8 cellular contexts compared by ENCODE assay signal in the genomic region with DNA sequence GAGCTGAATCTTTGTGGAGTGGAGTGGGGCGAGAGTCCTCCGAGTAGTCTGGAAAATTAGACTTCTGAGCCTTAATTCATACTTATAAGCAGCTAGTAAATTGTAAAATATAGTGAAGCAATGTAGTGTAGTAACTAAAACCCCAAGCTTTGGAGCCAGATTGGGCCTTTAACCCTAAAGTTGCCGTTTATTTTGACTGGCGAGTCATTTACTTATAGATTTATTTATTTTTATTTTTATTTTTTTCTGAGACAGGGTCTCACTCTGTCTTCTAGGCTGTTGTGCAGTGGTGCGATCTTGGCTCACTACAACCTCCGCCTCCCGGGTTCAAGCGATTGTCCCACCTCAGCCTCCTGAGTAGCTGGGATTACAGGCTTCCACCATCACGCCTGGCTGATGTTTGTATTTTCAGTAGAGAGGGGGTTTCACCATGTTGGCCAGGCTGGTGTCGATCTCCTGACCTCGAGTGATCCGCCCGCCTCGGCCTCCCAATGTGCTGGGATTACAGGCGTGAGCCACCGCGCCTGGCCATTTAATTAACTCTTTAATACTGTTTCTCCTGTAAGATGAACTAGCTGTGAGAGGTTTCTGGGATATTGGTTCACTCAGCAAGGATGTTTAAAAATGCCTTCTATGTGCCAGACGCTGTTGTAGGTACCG. TPM values are rescaled to one million over a fixed set of nuclear protein-coding genes. Genes with fewer than 3 reads are reported as not detected.
DNase-seq lines count a peak whose midpoint lies in the region; ATAC-seq, FAIRE-seq and TF ChIP-seq lines count a peak whose summit lies in the region.

No MANE protein-coding gene starts in this region.

- 63% methylated on average over 19 of the region's 19 CpGs for WGBS in A549 (ENCODE audit: missing lambda C conversion rate)

- FAIRE-seq in A549 (lab: Jason Lieb, UNC), result no peak

- TF ChIP-seq CTCF in A549 (IDR thresholded peaks at IDR 0.05), result no peak

- no peak for TF ChIP-seq EP300 in A549 (IDR thresholded peaks at IDR 0.05)

- H3K4me3 ChIP-seq in A549 (peak overlapping the region; percentile 82), muscle layer of duodenum (ENCODE audit: low read depth in 1 of 2, low read length in 2 of 2) (peak overlapping the region; percentile 82 to 96)
- peak overlapping the region; percentile 99 for H3K4me3 ChIP-seq in Jurkat, Clone E6-1 (ENCODE audit: low read length)

- H3K36me3 ChIP-seq in muscle layer of duodenum (ENCODE audit: control insufficient read depth in 1 of 2, insufficient read depth in 2 of 2, low read length in 2 of 2), result peaks cover 22 to 27% of the 10 kb centered on the region in 2 donors

- TF ChIP-seq POLR2A in A549 (IDR thresholded peaks at IDR 0.05; ENCODE audit: low read length), result peak; percentile 45; the same call in 1 of the 2 replicates

- ATAC-seq in A549, result no peak
- ATAC-seq in HG03460 (IDR thresholded peaks at IDR 0.05; ENCODE audit: unreplicated experiment), result no peak

- peak overlapping the region; percentile 78 for H3K4me2 ChIP-seq in A549

- POLR2A ChIA-PET in A549 (lab: Yijun Ruan, JAX), result interaction anchor here (0.6 to 0.7 kb wide), 4 partner anchors 114 to 1983 kb away, joined by 3 to 12 read pairs (median 4); no protein-coding TSS in a partner anchor

- no peaks in the 10 kb centered on the region for H3K27me3 ChIP-seq in muscle layer of duodenum (ENCODE audit: low read depth, low read length)

- H3K9me3 ChIP-seq in A549, result no peaks in the 10 kb centered on the region
- H3K9me3 ChIP-seq in muscle layer of duodenum (ENCODE audit: control insufficient read depth in 1 of 2, low read length in 2 of 2), result no peaks in the 10 kb centered on the region

- H3K4me1 ChIP-seq in A549 (peaks cover 19% of the 10 kb centered on the region; the same call in 2 of the 3 replicates), muscle layer of duodenum (ENCODE audit: control insufficient read depth in 1 of 2, insufficient read depth in 2 of 2, low read length in 2 of 2) (peaks cover 4 to 5% of the 10 kb centered on the region in 2 donors)

- peak overlapping the region; percentile 96 for H3K27ac ChIP-seq in A549
- H3K27ac ChIP-seq in cingulate gyrus (ENCODE audit: low read depth, low read length), result peak overlapping the region; percentile 99
- peak overlapping the region; percentile 92 for H3K27ac ChIP-seq in muscle layer of duodenum (ENCODE audit: low read length)

- no peak for TF ChIP-seq RAD21 in A549 (conservative IDR thresholded peaks at IDR 0.05 in 1 of 2, IDR thresholded peaks at IDR 0.05 in 1 of 2)

- CTCF ChIA-PET in A549 (lab: Yijun Ruan, JAX), result interaction anchor here (0.6 kb wide), 1 partner anchor 33 kb away, joined by 3 read pairs; no protein-coding TSS in a partner anchor

- DNase-seq in A549 (ENCODE audit: low read depth in 1 of 2, low spot score in 1 of 2) (no peak), middle frontal gyrus (ENCODE audit: extremely low spot score, low spot score) (no peak), RKO (ENCODE audit: low spot score) (no peak), NCI-H1105 treated with DMSO at 0.1 percent for 48 hours (lab: John Stamatoyannopoulos, UW) (no peak)
- DNase-seq in Jurkat, Clone E6-1 (ENCODE audit: low read depth, low spot score), result no peak

TF ChIP-seq in A549, 52 proteins besides CTCF, POLR2A, EP300 and RAD21:
- no peak for TF ChIP-seq ATOH8 (CRISPR knock-in tag; IDR thresholded peaks at IDR 0.05; ENCODE audit: low read depth)
- TF ChIP-seq, protein P1, sequence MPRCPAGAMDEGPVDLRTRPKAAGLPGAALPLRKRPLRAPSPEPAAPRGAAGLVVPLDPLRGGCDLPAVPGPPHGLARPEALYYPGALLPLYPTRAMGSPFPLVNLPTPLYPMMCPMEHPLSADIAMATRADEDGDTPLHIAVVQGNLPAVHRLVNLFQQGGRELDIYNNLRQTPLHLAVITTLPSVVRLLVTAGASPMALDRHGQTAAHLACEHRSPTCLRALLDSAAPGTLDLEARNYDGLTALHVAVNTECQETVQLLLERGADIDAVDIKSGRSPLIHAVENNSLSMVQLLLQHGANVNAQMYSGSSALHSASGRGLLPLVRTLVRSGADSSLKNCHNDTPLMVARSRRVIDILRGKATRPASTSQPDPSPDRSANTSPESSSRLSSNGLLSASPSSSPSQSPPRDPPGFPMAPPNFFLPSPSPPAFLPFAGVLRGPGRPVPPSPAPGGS (IDR thresholded peaks at IDR 0.05), result 0 out of 3 replicates have a peak, but pooled peaks have one; percentile 49
- TF ChIP-seq SMC3 (IDR thresholded peaks at IDR 0.05), result no peak
- TF ChIP-seq JUN (IDR thresholded peaks at IDR 0.05), result peak; percentile 12 to 17; a peak in 1 of 5 replicates

RNA-seq across cellular contexts. Expression of gene RPS23, which starts 0.7 kb away (rescaled TPM):
- polyA plus RNA-seq in A549 (2011; rRNA removed) (4,926 and 5,033 TPM in 2 replicates), A549 (2017; fragmentation: RNase III; extraction: RNeasy Plus Mini Kit Qiagen cat#74134 plus additional on column Dnase treatment) (4,007 to 4,526 TPM (median 4,112 TPM) in 3 replicates)
- polyA plus RNA-seq in A549 (2012; cell fraction: cytosol; rRNA removed), result 3,748 and 5,111 TPM in 2 replicates
- polyA plus RNA-seq in A549 (2012; cell fraction: nucleus; rRNA removed), result 795 and 835 TPM in 2 replicates
- 509 and 570 TPM in 2 replicates for polyA minus RNA-seq in A549 (2011; rRNA and poly(A)+ RNA removed)
- polyA plus RNA-seq in Jurkat, Clone E6-1 (2012; ENCODE audit: insufficient read depth, insufficient read length), result 3,811 TPM
